ENCODE assay signal across 1 cellular context in the genomic region with DNA sequence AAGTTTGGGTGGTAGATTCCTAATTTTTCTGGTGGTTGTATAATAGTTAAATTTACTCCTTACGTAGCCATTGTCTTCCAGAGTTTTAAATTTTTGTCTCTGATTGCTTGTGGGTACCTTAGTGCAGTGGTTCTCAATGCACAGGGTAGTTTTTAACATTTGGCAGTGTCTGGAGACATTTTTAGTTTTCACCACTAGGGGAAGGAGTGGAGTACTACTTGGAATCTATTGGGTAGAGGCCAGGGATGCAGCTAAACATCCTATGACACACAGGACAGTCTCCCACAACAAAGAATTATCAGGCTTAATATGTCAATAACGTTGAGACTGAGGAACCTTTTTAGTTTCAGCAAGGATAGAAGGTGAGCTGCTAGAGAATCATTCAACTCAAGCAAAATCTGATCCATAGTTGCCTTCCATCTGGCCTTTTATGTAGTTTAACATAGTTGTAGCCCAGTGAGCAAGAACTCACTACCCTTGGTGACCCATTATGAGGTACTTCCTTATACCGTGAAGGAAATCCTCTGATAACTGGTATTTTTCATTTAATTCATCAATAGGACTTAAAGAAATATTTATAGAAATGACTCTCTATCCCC.
TF ChIP-seq lines count a peak whose summit lies in the region.

No MANE protein-coding gene starts in this region.

TF ChIP-seq in GM23338, 12 proteins besides CTCF, POLR2A, EP300 and RAD21 (continued from another document):
- TF ChIP-seq, protein P1, sequence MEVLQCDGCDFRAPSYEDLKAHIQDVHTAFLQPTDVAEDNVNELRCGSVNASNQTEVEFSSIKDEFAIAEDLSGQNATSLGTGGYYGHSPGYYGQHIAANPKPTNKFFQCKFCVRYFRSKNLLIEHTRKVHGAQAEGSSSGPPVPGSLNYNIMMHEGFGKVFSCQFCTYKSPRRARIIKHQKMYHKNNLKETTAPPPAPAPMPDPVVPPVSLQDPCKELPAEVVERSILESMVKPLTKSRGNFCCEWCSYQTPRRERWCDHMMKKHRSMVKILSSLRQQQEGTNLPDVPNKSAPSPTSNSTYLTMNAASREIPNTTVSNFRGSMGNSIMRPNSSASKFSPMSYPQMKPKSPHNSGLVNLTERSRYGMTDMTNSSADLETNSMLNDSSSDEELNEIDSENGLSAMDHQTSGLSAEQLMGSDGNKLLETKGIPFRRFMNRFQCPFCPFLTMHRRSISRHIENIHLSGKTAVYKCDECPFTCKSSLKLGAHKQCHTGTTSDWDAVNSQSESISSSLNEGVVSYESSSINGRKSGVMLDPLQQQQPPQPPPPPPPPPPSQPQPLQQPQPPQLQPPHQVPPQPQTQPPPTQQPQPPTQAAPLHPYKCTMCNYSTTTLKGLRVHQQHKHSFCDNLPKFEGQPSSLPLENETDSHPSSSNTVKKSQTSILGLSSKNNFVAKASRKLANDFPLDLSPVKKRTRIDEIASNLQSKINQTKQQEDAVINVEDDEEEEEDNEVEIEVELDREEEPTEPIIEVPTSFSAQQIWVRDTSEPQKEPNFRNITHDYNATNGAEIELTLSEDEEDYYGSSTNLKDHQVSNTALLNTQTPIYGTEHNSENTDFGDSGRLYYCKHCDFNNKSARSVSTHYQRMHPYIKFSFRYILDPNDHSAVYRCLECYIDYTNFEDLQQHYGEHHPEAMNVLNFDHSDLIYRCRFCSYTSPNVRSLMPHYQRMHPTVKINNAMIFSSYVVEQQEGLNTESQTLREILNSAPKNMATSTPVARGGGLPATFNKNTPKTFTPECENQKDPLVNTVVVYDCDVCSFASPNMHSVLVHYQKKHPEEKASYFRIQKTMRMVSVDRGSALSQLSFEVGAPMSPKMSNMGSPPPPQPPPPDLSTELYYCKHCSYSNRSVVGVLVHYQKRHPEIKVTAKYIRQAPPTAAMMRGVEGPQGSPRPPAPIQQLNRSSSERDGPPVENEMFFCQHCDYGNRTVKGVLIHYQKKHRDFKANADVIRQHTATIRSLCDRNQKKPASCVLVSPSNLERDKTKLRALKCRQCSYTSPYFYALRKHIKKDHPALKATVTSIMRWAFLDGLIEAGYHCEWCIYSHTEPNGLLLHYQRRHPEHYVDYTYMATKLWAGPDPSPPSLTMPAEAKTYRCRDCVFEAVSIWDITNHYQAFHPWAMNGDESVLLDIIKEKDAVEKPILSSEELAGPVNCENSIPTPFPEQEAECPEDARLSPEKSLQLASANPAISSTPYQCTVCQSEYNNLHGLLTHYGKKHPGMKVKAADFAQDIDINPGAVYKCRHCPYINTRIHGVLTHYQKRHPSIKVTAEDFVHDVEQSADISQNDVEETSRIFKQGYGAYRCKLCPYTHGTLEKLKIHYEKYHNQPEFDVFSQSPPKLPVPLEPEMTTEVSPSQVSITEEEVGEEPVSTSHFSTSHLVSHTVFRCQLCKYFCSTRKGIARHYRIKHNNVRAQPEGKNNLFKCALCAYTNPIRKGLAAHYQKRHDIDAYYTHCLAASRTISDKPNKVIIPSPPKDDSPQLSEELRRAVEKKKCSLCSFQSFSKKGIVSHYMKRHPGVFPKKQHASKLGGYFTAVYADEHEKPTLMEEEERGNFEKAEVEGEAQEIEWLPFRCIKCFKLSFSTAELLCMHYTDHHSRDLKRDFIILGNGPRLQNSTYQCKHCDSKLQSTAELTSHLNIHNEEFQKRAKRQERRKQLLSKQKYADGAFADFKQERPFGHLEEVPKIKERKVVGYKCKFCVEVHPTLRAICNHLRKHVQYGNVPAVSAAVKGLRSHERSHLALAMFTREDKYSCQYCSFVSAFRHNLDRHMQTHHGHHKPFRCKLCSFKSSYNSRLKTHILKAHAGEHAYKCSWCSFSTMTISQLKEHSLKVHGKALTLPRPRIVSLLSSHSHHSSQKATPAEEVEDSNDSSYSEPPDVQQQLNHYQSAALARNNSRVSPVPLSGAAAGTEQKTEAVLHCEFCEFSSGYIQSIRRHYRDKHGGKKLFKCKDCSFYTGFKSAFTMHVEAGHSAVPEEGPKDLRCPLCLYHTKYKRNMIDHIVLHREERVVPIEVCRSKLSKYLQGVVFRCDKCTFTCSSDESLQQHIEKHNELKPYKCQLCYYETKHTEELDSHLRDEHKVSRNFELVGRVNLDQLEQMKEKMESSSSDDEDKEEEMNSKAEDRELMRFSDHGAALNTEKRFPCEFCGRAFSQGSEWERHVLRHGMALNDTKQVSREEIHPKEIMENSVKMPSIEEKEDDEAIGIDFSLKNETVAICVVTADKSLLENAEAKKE (CRISPR knock-in tag; IDR thresholded peaks at IDR 0.05), result no peak
- no peak for TF ChIP-seq EZH2 (IDR thresholded peaks at IDR 0.05; ENCODE audit: low read depth, unreplicated experiment)
- TF ChIP-seq, protein P2, sequence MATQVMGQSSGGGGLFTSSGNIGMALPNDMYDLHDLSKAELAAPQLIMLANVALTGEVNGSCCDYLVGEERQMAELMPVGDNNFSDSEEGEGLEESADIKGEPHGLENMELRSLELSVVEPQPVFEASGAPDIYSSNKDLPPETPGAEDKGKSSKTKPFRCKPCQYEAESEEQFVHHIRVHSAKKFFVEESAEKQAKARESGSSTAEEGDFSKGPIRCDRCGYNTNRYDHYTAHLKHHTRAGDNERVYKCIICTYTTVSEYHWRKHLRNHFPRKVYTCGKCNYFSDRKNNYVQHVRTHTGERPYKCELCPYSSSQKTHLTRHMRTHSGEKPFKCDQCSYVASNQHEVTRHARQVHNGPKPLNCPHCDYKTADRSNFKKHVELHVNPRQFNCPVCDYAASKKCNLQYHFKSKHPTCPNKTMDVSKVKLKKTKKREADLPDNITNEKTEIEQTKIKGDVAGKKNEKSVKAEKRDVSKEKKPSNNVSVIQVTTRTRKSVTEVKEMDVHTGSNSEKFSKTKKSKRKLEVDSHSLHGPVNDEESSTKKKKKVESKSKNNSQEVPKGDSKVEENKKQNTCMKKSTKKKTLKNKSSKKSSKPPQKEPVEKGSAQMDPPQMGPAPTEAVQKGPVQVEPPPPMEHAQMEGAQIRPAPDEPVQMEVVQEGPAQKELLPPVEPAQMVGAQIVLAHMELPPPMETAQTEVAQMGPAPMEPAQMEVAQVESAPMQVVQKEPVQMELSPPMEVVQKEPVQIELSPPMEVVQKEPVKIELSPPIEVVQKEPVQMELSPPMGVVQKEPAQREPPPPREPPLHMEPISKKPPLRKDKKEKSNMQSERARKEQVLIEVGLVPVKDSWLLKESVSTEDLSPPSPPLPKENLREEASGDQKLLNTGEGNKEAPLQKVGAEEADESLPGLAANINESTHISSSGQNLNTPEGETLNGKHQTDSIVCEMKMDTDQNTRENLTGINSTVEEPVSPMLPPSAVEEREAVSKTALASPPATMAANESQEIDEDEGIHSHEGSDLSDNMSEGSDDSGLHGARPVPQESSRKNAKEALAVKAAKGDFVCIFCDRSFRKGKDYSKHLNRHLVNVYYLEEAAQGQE (IDR thresholded peaks at IDR 0.05; ENCODE audit: unreplicated experiment), result no peak
- TF ChIP-seq CREB1 (CRISPR knock-in tag; IDR thresholded peaks at IDR 0.05; ENCODE audit: low read depth), result no peak
- no peak for TF ChIP-seq STAT1 (IDR thresholded peaks at IDR 0.05; ENCODE audit: unreplicated experiment)
- TF ChIP-seq JUNB (IDR thresholded peaks at IDR 0.05; ENCODE audit: unreplicated experiment), result no peak
- no peak for TF ChIP-seq POLR2AphosphoS5 (IDR thresholded peaks at IDR 0.05; ENCODE audit: low read depth)
- TF ChIP-seq ZNF331 (CRISPR knock-in tag; IDR thresholded peaks at IDR 0.05; ENCODE audit: low read depth), result no peak
